29 cellular contexts compared by ENCODE assay signal in the genomic region with DNA sequence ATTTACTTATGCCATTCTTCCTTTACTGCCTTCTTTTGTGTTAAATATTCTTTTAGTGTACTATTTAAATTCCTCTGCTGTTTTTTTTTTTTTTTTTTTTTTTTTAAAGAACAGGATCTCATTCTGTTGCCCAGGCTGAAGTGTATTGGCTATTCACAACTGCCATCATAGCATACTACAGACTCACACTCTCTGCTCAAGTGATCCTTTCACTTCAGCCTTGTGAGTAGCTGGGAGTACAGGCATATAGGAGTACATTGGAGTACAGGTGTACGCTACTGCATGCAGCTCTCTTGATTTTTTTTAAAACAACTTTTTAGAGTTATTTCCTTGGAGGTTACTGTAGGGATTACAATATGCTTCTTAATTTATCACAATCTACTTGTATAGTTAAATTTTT.
"Had no signal": no experiment of that assay in that cellular context is flagged by ENCODE, and none has a peak within 500 bp of the region (broad histone marks: within the 10 kb centered on the region; RNA-seq: fewer than 3 reads in every experiment).

No MANE protein-coding gene starts in this region.

- H3K9me3 ChIP-seq: body of pancreas, colonic mucosa, esophagus squamous epithelium, gastroesophageal sphincter had no signal

- H3K4me3 Mint-ChIP-seq: activated B cell treated with CpG ODN at 0.5 μM for 24 hours; activated CD8-positive, alpha-beta T cell treated with anti-CD3 and anti-CD28 coated beads for 36 hours; activated naive CD8-positive, alpha-beta T cell treated with anti-CD3 and anti-CD28 coated beads for 36 hours; activated naive CD8-positive, alpha-beta T cell treated with anti-CD3 and anti-CD28 coated beads, Interleukin-2, amount 50 U/mL, for 24 hours; activated T-cell treated with anti-CD3 and anti-CD28 coated beads, Interleukin-2, amount 50 U/mL, for 4 hours; activated T-helper 17 cell treated with anti-CD3 and anti-CD28 coated beads, Interleukin-2, amount 50 U/mL, for 72 hours had no signal

- H3K27me3 ChIP-seq: adrenal gland, body of pancreas, colonic mucosa, esophagus squamous epithelium, gastroesophageal sphincter had no signal

- H3K4me1 ChIP-seq: colonic mucosa had no signal

- ATAC-seq: activated CD4-positive, CD25-positive, alpha-beta regulatory T cell treated with anti-CD3 and anti-CD28 coated beads, Interleukin-2, amount 50 U/mL, for 24 hours; activated CD8-positive, alpha-beta T cell treated with anti-CD3 and anti-CD28 coated beads for 36 hours; activated naive CD8-positive, alpha-beta T cell treated with anti-CD3 and anti-CD28 coated beads, Interleukin-2, amount 50 U/mL, for 24 hours; activated T-cell treated with anti-CD3 and anti-CD28 coated beads, Interleukin-2, amount 50 U/mL, for 4 hours; activated T-helper 17 cell treated with anti-CD3 and anti-CD28 coated beads, Interleukin-2, amount 50 U/mL, for 72 hours; body of pancreas; gastroesophageal sphincter had no signal

- DNase-seq: activated B cell treated with CpG ODN at 0.5 μM for 24 hours; activated CD4-positive, alpha-beta T cell treated with anti-CD3 and anti-CD28 coated beads for 48 hours; activated CD4-positive, alpha-beta T cell treated with anti-CD3 and anti-CD28 coated beads, Interleukin-2, amount 50 U/mL, for 1 hour; activated CD4-positive, alpha-beta T cell treated with anti-CD3 and anti-CD28 coated beads, Interleukin-2, amount 50 U/mL, for 48 hours; activated CD8-positive, alpha-beta memory T cell treated with anti-CD3 and anti-CD28 coated beads for 24 hours; activated CD8-positive, alpha-beta T cell treated with anti-CD3 and anti-CD28 coated beads for 36 hours; activated effector memory CD4-positive, alpha-beta T cell treated with Interleukin-2 at 50 U/mL for 16 hours; activated gamma-delta T cell treated with Interleukin-2 at 50 U/mL for 16 hours; activated naive CD4-positive, alpha-beta T cell treated with Interleukin-2 at 50 U/mL for 16 hours; activated naive CD8-positive, alpha-beta T cell treated with anti-CD3 and anti-CD28 coated beads for 36 hours; activated naive CD8-positive, alpha-beta T cell treated with anti-CD3 and anti-CD28 coated beads, Interleukin-2, amount 50 U/mL, for 24 hours; activated T-cell treated with anti-CD3 and anti-CD28 coated beads, Interleukin-2, amount 50 U/mL, for 4 hours; adrenal gland; amygdala; aorta; body of pancreas; caudate nucleus; cerebellar nuclear complex; colonic mucosa; effector CD8-positive, alpha-beta T cell; esophagus squamous epithelium; foreskin melanocyte; T-helper 2 cell had no signal

- H3K9me3 Mint-ChIP-seq: activated B cell treated with CpG ODN at 0.5 μM for 24 hours; activated naive CD4-positive, alpha-beta T cell treated with anti-CD3 and anti-CD28 coated beads, Interleukin-2, amount 50 U/mL, for 24 hours; activated naive CD8-positive, alpha-beta T cell treated with anti-CD3 and anti-CD28 coated beads, Interleukin-2, amount 50 U/mL, for 24 hours; activated T-cell treated with anti-CD3 and anti-CD28 coated beads, Interleukin-2, amount 50 U/mL, for 4 hours; activated T-helper 17 cell treated with anti-CD3 and anti-CD28 coated beads, Interleukin-2, amount 50 U/mL, for 72 hours had no signal

- H3K36me3 ChIP-seq: adrenal gland, colonic mucosa, esophagus squamous epithelium, gastroesophageal sphincter had no signal

- H3K27ac Mint-ChIP-seq: activated B cell treated with CpG ODN at 0.5 μM for 24 hours; activated CD8-positive, alpha-beta T cell treated with anti-CD3 and anti-CD28 coated beads for 36 hours; activated naive CD8-positive, alpha-beta T cell treated with anti-CD3 and anti-CD28 coated beads for 36 hours; activated naive CD8-positive, alpha-beta T cell treated with anti-CD3 and anti-CD28 coated beads, Interleukin-2, amount 50 U/mL, for 24 hours; activated T-helper 17 cell treated with anti-CD3 and anti-CD28 coated beads, Interleukin-2, amount 50 U/mL, for 72 hours had no signal

- H3K27me3 Mint-ChIP-seq: activated B cell treated with CpG ODN at 0.5 μM for 24 hours; activated CD8-positive, alpha-beta T cell treated with anti-CD3 and anti-CD28 coated beads for 36 hours; activated naive CD4-positive, alpha-beta T cell treated with anti-CD3 and anti-CD28 coated beads, Interleukin-2, amount 50 U/mL, for 24 hours; activated naive CD8-positive, alpha-beta T cell treated with anti-CD3 and anti-CD28 coated beads for 36 hours; activated naive CD8-positive, alpha-beta T cell treated with anti-CD3 and anti-CD28 coated beads, Interleukin-2, amount 50 U/mL, for 24 hours; activated T-helper 17 cell treated with anti-CD3 and anti-CD28 coated beads, Interleukin-2, amount 50 U/mL, for 72 hours had no signal

- H3K27ac ChIP-seq: adrenal gland, body of pancreas, colonic mucosa, epithelial cell of prostate, esophagus squamous epithelium, gastroesophageal sphincter, VCaP had no signal

- H3K4me3 ChIP-seq: adrenal gland, body of pancreas, colonic mucosa, esophagus squamous epithelium, gastroesophageal sphincter had no signal
